In the genomic region with DNA sequence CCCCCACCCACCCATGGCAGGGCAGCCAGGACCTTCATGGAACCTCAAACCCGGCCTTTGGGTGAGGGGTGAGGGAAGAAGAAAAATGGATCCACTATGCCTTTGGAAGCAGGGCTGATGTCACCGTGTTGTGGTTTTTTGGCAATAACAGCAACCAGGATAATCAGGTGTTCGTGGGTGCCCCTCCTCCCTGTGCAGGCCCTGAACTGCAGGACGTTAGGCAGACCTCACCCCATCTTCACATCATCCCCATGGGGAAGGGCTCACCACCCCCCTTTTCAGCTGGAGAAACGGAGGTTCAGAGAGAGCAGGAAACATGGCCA, we compare ENCODE assay signal across 12 cellular contexts. TPM values are rescaled to one million over a fixed set of nuclear protein-coding genes. Genes with fewer than 3 reads are reported as not detected.
A peak's percentile ranks its signal among the peaks of the same experiment; 100 is the strongest.
DNase-seq lines count a peak whose midpoint lies in the region; TF ChIP-seq lines count a peak whose summit lies in the region.
"Had no signal": no experiment of that assay in that cellular context is flagged by ENCODE, and none has a peak within 500 bp of the region (broad histone marks: within the 10 kb centered on the region; RNA-seq: fewer than 3 reads in every experiment).

No MANE protein-coding gene starts in this region.

- H3K4me3 ChIP-seq in NT2/D1 (ENCODE audit: insufficient read length, low read depth) (no peak overlapping the region), thyroid gland (replicated peaks in 1 of 3) (no peak overlapping the region)
- H3K4me3 ChIP-seq: BLaER1, left lung had no signal

- H3K4me1 ChIP-seq in NT2/D1 (ENCODE audit: insufficient read depth, insufficient read length) = peaks cover 8% of the 10 kb centered on the region
- peaks cover 9 to 22% of the 10 kb centered on the region in 2 donors for H3K4me1 ChIP-seq in thyroid gland
- H3K4me1 ChIP-seq: BLaER1 had no signal

- 34 to 48% methylated on average over 5 of the region's 5 CpGs for WGBS in thyroid gland, 2 donors

- H3K36me3 ChIP-seq in NT2/D1 (ENCODE audit: insufficient read depth, insufficient read length, low read length) (no peaks in the 10 kb centered on the region), thyroid gland (no peaks in the 10 kb centered on the region)
- H3K36me3 ChIP-seq: BLaER1, neutrophil had no signal

- H3K9ac ChIP-seq in NT2/D1 (ENCODE audit: insufficient read length, low read depth) = peak overlapping the region; percentile 6
- H3K9ac ChIP-seq: BLaER1 had no signal

- TF ChIP-seq POLR2A in thyroid gland (IDR thresholded peaks at IDR 0.05) = no peak

- no peak for TF ChIP-seq CTCF in thyroid gland (IDR thresholded peaks at IDR 0.05)

- H3K27me3 ChIP-seq in NT2/D1 (ENCODE audit: insufficient read depth, insufficient read length) = no peaks in the 10 kb centered on the region
- H3K27me3 ChIP-seq in thyroid gland = no peaks in the 10 kb centered on the region
- H3K27me3 ChIP-seq: BLaER1, left lung, neutrophil had no signal

- peak overlapping the region; percentile 23 for H3K27ac ChIP-seq in cingulate gyrus (ENCODE audit: low read depth, low read length)
- peak overlapping the region in 2 of 3 donors; percentile 15 to 76 for H3K27ac ChIP-seq in thyroid gland
- H3K27ac ChIP-seq: BLaER1, neutrophil had no signal

- DNase-seq in NT2/D1 (ENCODE audit: low read depth, low spot score) (no peak), myocyte (ENCODE audit: low read depth) (peak; percentile 6), thyroid gland (no peak), NCI-H82 (lab: John Stamatoyannopoulos, UW) (no peak), OCI-M1 (lab: John Stamatoyannopoulos, UW) (no peak)
- DNase-seq in stimulated activated CD4-positive, alpha-beta T cell treated with anti-CD3 and anti-CD28 coated beads, Interleukin-12 subunit alpha, Interleukin-12 subunit beta, amount 100 ng/mL, for 4 hours = no peak
- DNase-seq: DMS79, SW 1271 had no signal

- H3K9me3 ChIP-seq in NT2/D1 (ENCODE audit: insufficient read depth, low read length) = no peaks in the 10 kb centered on the region
- H3K9me3 ChIP-seq in thyroid gland = no peaks in the 10 kb centered on the region
- H3K9me3 ChIP-seq: BLaER1, left lung, neutrophil had no signal

- intact Hi-C loops in thyroid gland (cut with DNase I) = loop anchor here (10.0 kb wide), 1 partner anchor 53 kb away; no protein-coding TSS in a partner anchor

RNA-seq across cellular contexts. Expression of gene GABRR2, which starts 3.6 kb away (rescaled TPM):
- 0.13 and 0.21 TPM in 2 replicates for total RNA-seq in myocyte
- 0.30 TPM for polyA plus RNA-seq in myocyte (2012)
- 1 to 10 TPM in 1 of 4 donors, under 1 TPM in 3; 0.42 to 2.1 (median 0.56) TPM for total RNA-seq in thyroid gland

RNA-seq across cellular contexts. Expression of gene UBE2J1, which starts 41.0 kb away (rescaled TPM):
- total RNA-seq in myocyte = 23.6 and 23.9 TPM in 2 replicates
- polyA plus RNA-seq in myocyte (2012) = 18.7 TPM
- total RNA-seq in thyroid gland = 10 to 100 TPM; 49.8 to 63.1 (median 51.9) TPM
